25 cellular contexts compared by ENCODE assay signal in the genomic region with DNA sequence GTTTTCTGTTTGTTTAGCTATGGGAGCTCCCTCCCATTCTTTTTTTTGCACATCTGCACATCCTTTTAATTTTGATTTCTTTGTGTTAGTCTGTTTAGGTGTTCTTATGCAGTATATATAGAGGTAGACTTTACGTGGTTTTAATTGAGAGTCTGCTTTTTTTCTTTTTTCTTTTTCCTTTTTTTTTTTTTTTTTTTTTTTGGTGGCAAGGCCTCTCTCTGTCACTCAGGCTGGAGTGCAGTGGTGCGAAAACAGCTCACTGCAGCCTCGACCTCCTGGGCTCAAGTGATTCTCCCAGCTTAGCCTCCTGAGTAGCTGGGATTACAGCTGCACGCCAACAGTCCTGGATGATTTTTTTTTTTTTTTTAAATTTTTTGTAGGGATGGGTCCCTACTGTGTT.
A peak's percentile ranks its signal among the peaks of the same experiment; 100 is the strongest.
DNase-seq lines count a peak whose midpoint lies in the region; ATAC-seq, FAIRE-seq and TF ChIP-seq lines count a peak whose summit lies in the region.
"Had no signal": no experiment of that assay in that cellular context is flagged by ENCODE, and none has a peak within 500 bp of the region (broad histone marks: within the 10 kb centered on the region; RNA-seq: fewer than 3 reads in every experiment).

No MANE protein-coding gene starts in this region.

- no peak for TF ChIP-seq CTCF in CD4-positive, alpha-beta T cell (IDR thresholded peaks at IDR 0.05)
- no peak for TF ChIP-seq CTCF in HEK293 (tag by site-specific recombination; IDR thresholded peaks at IDR 0.05)
- no peak for TF ChIP-seq CTCF in WTC11 (IDR thresholded peaks at IDR 0.05)
- TF ChIP-seq CTCF in mesothelial cell of epicardium (IDR thresholded peaks at IDR 0.05; ENCODE audit: unreplicated experiment), result no peak
- no peak for TF ChIP-seq CTCF in HepG2 (CRISPR knock-in tag; IDR thresholded peaks at IDR 0.05)

- in situ Hi-C loops in HepG2 (cut with HindIII; ENCODE audit: extremely low pct_ligation_motif_present, low pct_unique_long_range_greater_than_20kb), result no loop called here

- H2AFZ ChIP-seq in HepG2 (ENCODE audit: low read length), result no peak overlapping the region
- H2AFZ ChIP-seq: GM23248 had no signal

- intact Hi-C loops in CD4-positive, alpha-beta T cell (cut with DNase I, micrococcal nuclease), result no loop called here
- intact Hi-C loops in HepG2 (cut with micrococcal nuclease; ENCODE audit: unreplicated experiment), result no loop called here

- H3K4me3 ChIP-seq in HEK293 (ENCODE audit: low read depth, low read length) (no peak overlapping the region), HepG2 (replicated peaks in 1 of 3; ENCODE audit: insufficient read depth in 1 of 3, low read depth in 2 of 3, low read length in 3 of 3) (no peak overlapping the region)
- H3K4me3 ChIP-seq: GM12878, GM23248, Peyer's patch had no signal

- H3K4me2 ChIP-seq in HepG2 (ENCODE audit: low read depth, low read length), result no peak overlapping the region

- peaks cover 12% of the 10 kb centered on the region; the same call in 1 of the 2 replicates for H4K20me1 ChIP-seq in HepG2 (ENCODE audit: insufficient read depth, low read length)

- H3K27ac Mint-ChIP-seq in CD4-positive, alpha-beta T cell, result peak overlapping the region; percentile 1
- H3K27ac Mint-ChIP-seq in WTC11 (peak overlapping the region; percentile 46), mesothelial cell of epicardium (peak overlapping the region; percentile 31)

- no peak for DNase-seq in CD4-positive, alpha-beta T cell
- DNase-seq in WTC11 (ENCODE audit: low spot score) (no peak), mesothelial cell of epicardium (ENCODE audit: low spot score in 2 of 2, unreplicated experiment in 2 of 2) (no peak), activated gamma-delta T cell (lab: John Stamatoyannopoulos, UW) (no peak), HepG2 (ENCODE audit: low spot score) (no peak)
- no peak for DNase-seq in stimulated activated CD4-positive, alpha-beta T cell treated with anti-CD3 and anti-CD28 coated beads, Interleukin-4, amount 100 ng/mL, for 4 hours
- no peak for DNase-seq in stimulated activated CD4-positive, alpha-beta T cell treated with anti-CD3 and anti-CD28 coated beads, Interleukin-2, amount 100 ng/mL, for 24 hours
- DNase-seq: ACHN; C1 segment of cervical spinal cord; Calu3; CD8-positive, alpha-beta memory T cell; DMS53; GM23248; HCEC 1CT; NCI-H1105; NCI-H146; NCI-H2029; NCI-H510A; NCI-H774; Peyer's patch; T-helper 1 cell had no signal

- H3K36me3 Mint-ChIP-seq in CD4-positive, alpha-beta T cell (ENCODE audit: low read depth), result peaks cover 29% of the 10 kb centered on the region
- H3K36me3 Mint-ChIP-seq in WTC11 (peaks cover 1% of the 10 kb centered on the region; the same call in 1 of the 2 replicates), mesothelial cell of epicardium (peaks cover 14% of the 10 kb centered on the region)
- H3K36me3 Mint-ChIP-seq: IgD-negative memory B cell had no signal

- no peak for FAIRE-seq in HepG2 (lab: Jason Lieb, UNC)
- FAIRE-seq: GM12878, HTR-8/SVneo had no signal

- WGBS in HepG2 (ENCODE audit: low lambda C conversion rate), result 93% methylated on average over 4 of the region's 4 CpGs

- peaks cover 38% of the 10 kb centered on the region for H3K4me1 Mint-ChIP-seq in CD4-positive, alpha-beta T cell (ENCODE audit: low read depth)
- peaks cover 34% of the 10 kb centered on the region for H3K4me1 Mint-ChIP-seq in WTC11
- H3K4me1 Mint-ChIP-seq in mesothelial cell of epicardium, result peaks cover 23% of the 10 kb centered on the region

- CTCF ChIA-PET in CD4-positive, alpha-beta T cell (lab: Charles Lee), result interaction anchor here (0.6 to 0.7 kb wide), 2 partner anchors 372 to 387 kb away, joined by 3 to 8 read pairs; no protein-coding TSS in a partner anchor
- CTCF ChIA-PET in HEK293 (lab: Yijun Ruan, JAX), result no interaction called here
- CTCF ChIA-PET in WTC11 (lab: Charles Lee), result interaction anchor here (0.6 to 0.7 kb wide), 2 partner anchors 266 to 713 kb away, joined by 3 read pairs; no protein-coding TSS in a partner anchor
- CTCF ChIA-PET in HepG2 (lab: Yijun Ruan, JAX; ENCODE audit: low intra/inter-chr PET ratio, low total read pairs), result no interaction called here

- POLR2A ChIA-PET in CD4-positive, alpha-beta T cell (lab: Charles Lee), result interaction anchor here (0.5 kb wide), 1 partner anchor 120 kb away, joined by 3 read pairs; no protein-coding TSS in a partner anchor
- POLR2A ChIA-PET in HEK293 (lab: Yijun Ruan, JAX) (no interaction called here), WTC11 (lab: Charles Lee) (no interaction called here), HepG2 (lab: Yijun Ruan, JAX) (no interaction called here)

- H3K36me3 ChIP-seq in HEK293 (ENCODE audit: control insufficient read depth in 2 of 2, insufficient read depth in 1 of 2, low read length in 2 of 2) (peaks cover 0 to 12% of the 10 kb centered on the region in 2 experiments; a peak in 2 of 3 replicates), HepG2 (replicated peaks in 1 of 2; ENCODE audit: control insufficient read depth in 1 of 2, insufficient read depth in 2 of 2, low read length in 2 of 2) (peaks cover 3 to 22% of the 10 kb centered on the region in 2 experiments; a peak in 3 of 5 replicates)

- H3K9ac ChIP-seq in HepG2 (ENCODE audit: insufficient read depth, low read depth, low read length), result no peak overlapping the region
- H3K9ac ChIP-seq: GM23248 had no signal

- ATAC-seq in CD4-positive, alpha-beta T cell (ENCODE audit: poor library complexity), result no peak
- ATAC-seq in WTC11 (no peak), HepG2 (no peak)
- ATAC-seq: GM12878 had no signal

- H3K9me3 Mint-ChIP-seq in CD4-positive, alpha-beta T cell, result no peaks in the 10 kb centered on the region
- H3K9me3 Mint-ChIP-seq in WTC11 (no peaks in the 10 kb centered on the region), mesothelial cell of epicardium (no peaks in the 10 kb centered on the region)
- H3K9me3 Mint-ChIP-seq: CD8-positive, alpha-beta memory T cell; IgD-negative memory B cell had no signal

- no peak overlapping the region for H3K4me3 Mint-ChIP-seq in CD4-positive, alpha-beta T cell
- H3K4me3 Mint-ChIP-seq in WTC11, result no peak overlapping the region
- no peak overlapping the region for H3K4me3 Mint-ChIP-seq in mesothelial cell of epicardium
- H3K4me3 Mint-ChIP-seq: CD8-positive, alpha-beta memory T cell had no signal

- no peak overlapping the region for H3K27ac ChIP-seq in CD4-positive, alpha-beta T cell (ENCODE audit: low read depth, low read length)
- no peak overlapping the region for H3K27ac ChIP-seq in HEK293 (ENCODE audit: extremely low read depth, low read depth, low read length)
- no peak overlapping the region for H3K27ac ChIP-seq in HepG2 (ENCODE audit: extremely low read length, insufficient read depth, low read length)
- H3K27ac ChIP-seq: GM23248, Peyer's patch had no signal

- TF ChIP-seq POLR2A in HepG2 (IDR thresholded peaks at IDR 0.05; ENCODE audit: insufficient read depth in 1 of 2, low read depth in 2 of 2, low read length in 2 of 2), result no peak

- no peak for TF ChIP-seq RAD21 in HepG2 (CRISPR knock-in tag; IDR thresholded peaks at IDR 0.05)

- TF ChIP-seq EP300 in HepG2 (IDR thresholded peaks at IDR 0.05; ENCODE audit: low read depth in 2 of 2, low read length in 2 of 2), result no peak
- TF ChIP-seq EP300 in HepG2 (CRISPR knock-in tag; IDR thresholded peaks at IDR 0.05; ENCODE audit: borderline replicate concordance), result no peak

- peaks cover 68% of the 10 kb centered on the region for H3K79me2 ChIP-seq in HepG2 (ENCODE audit: insufficient read depth, low read length)

- H3K9me3 ChIP-seq in CD4-positive, alpha-beta T cell (ENCODE audit: control insufficient read depth, low read length), result no peaks in the 10 kb centered on the region
- H3K9me3 ChIP-seq in HEK293 (ENCODE audit: control insufficient read depth, insufficient read depth, low read depth, low read length), result no peaks in the 10 kb centered on the region
- no peaks in the 10 kb centered on the region for H3K9me3 ChIP-seq in HepG2 (ENCODE audit: low read length)
- H3K9me3 ChIP-seq: Peyer's patch had no signal

- no peaks in the 10 kb centered on the region for H3K27me3 Mint-ChIP-seq in CD4-positive, alpha-beta T cell
- H3K27me3 Mint-ChIP-seq in WTC11 (ENCODE audit: low read depth) (no peaks in the 10 kb centered on the region), mesothelial cell of epicardium (ENCODE audit: low read depth) (no peaks in the 10 kb centered on the region)
- H3K27me3 Mint-ChIP-seq: CD8-positive, alpha-beta memory T cell; IgD-negative memory B cell had no signal

- BruUV-seq in HepG2 (replicated peaks; lab: Mats Ljungman, UMichigan), result no TSS peak

- no peaks in the 10 kb centered on the region for H3K27me3 ChIP-seq in CD4-positive, alpha-beta T cell (ENCODE audit: control insufficient read depth, insufficient read depth, low read length)
- no peaks in the 10 kb centered on the region for H3K27me3 ChIP-seq in HepG2 (ENCODE audit: control insufficient read depth in 1 of 2, insufficient read depth in 2 of 2, low read length in 2 of 2)
- H3K27me3 ChIP-seq: Peyer's patch had no signal

- H3K4me1 ChIP-seq in HEK293 (ENCODE audit: control insufficient read depth, insufficient read depth, low read length) (no peaks in the 10 kb centered on the region), HepG2 (ENCODE audit: insufficient read depth, low read length) (peaks cover 9% of the 10 kb centered on the region; the same call in 1 of the 2 replicates)

TF ChIP-seq in HEK293, 187 proteins besides CTCF, POLR2A, EP300 and RAD21 (continues in another document):
- no peak for TF ChIP-seq ZNF302 (tag by site-specific recombination; IDR thresholded peaks at IDR 0.05; ENCODE audit: low read depth)
- TF ChIP-seq SALL2 (tag by site-specific recombination; IDR thresholded peaks at IDR 0.05; ENCODE audit: borderline replicate concordance), result no peak

TF ChIP-seq in WTC11, 78 proteins besides CTCF, POLR2A, EP300 and RAD21 (continues in another document):
- no peak for TF ChIP-seq FOXK1 (CRISPR knock-in tag; IDR thresholded peaks at IDR 0.05)
- no peak for TF ChIP-seq NFATC4 (CRISPR knock-in tag; IDR thresholded peaks at IDR 0.05)
- TF ChIP-seq KAT7 (CRISPR knock-in tag; IDR thresholded peaks at IDR 0.05; ENCODE audit: borderline replicate concordance), result no peak
- no peak for TF ChIP-seq NFE2L1 (CRISPR knock-in tag; IDR thresholded peaks at IDR 0.05)
- TF ChIP-seq ZNF121 (CRISPR knock-in tag; IDR thresholded peaks at IDR 0.05), result no peak

TF ChIP-seq in HepG2, 621 proteins besides CTCF, POLR2A, EP300 and RAD21 (continues in another document):
- TF ChIP-seq ZNF569 (CRISPR knock-in tag; IDR thresholded peaks at IDR 0.05; ENCODE audit: borderline replicate concordance) (no peak), SP2 (CRISPR knock-in tag; IDR thresholded peaks at IDR 0.05) (no peak), MEIS2 (CRISPR knock-in tag; IDR thresholded peaks at IDR 0.05) (no peak)
- TF ChIP-seq, protein P1, sequence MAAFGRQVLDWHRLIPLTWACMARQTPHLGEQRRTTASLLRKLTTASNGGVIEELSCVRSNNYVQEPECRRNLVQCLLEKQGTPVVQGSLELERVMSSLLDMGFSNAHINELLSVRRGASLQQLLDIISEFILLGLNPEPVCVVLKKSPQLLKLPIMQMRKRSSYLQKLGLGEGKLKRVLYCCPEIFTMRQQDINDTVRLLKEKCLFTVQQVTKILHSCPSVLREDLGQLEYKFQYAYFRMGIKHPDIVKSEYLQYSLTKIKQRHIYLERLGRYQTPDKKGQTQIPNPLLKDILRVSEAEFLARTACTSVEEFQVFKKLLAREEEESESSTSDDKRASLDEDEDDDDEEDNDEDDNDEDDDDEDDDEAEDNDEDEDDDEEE (CRISPR knock-in tag; IDR thresholded peaks at IDR 0.05), result no peak

Comparison
In these comparisons a context has a peak if more than half of its experiments do, and no peak if none do; other contexts are left out.
1. CTCF ChIA-PET loops: an anchor here in CD4-positive, alpha-beta T cell (0.6 to 0.7 kb wide) and WTC11 (0.6 to 0.7 kb wide); none called in HEK293 and HepG2.